Comparison of ENCODE assay signal across 10 cellular contexts in genomic region chr6:93036835-93037234, GRCh38.
DNase-seq lines count a peak whose midpoint lies in the region; ATAC-seq, FAIRE-seq and TF ChIP-seq lines count a peak whose summit lies in the region.
"Had no signal": no experiment of that assay in that cellular context is flagged by ENCODE, and none has a peak within 500 bp of the region (broad histone marks: within the 10 kb centered on the region; RNA-seq: fewer than 3 reads in every experiment).

No MANE protein-coding gene starts in this region.

- H3K36me3 ChIP-seq in SU-DHL-6 (ENCODE audit: low read length) = no peaks in the 10 kb centered on the region
- H3K36me3 ChIP-seq: spleen had no signal

- H3K9ac ChIP-seq in SU-DHL-6 (ENCODE audit: low read length) = no peak overlapping the region

- TF ChIP-seq CTCF in D721Med (IDR thresholded peaks at IDR 0.05; ENCODE audit: insufficient read depth, missing control alignments) = peak; percentile 56
- peak; percentile 10 for TF ChIP-seq CTCF in SU-DHL-6 (IDR thresholded peaks at IDR 0.05; ENCODE audit: insufficient read depth, low read length, poor library complexity, severe bottlenecking)

- FAIRE-seq in D721Med (lab: Jason Lieb, UNC) = peak; percentile 38

- no peaks in the 10 kb centered on the region for H3K9me3 ChIP-seq in SU-DHL-6 (ENCODE audit: insufficient read depth, low read length)

- no peaks in the 10 kb centered on the region for H3K27me3 ChIP-seq in SU-DHL-6 (ENCODE audit: low read length)
- H3K27me3 ChIP-seq: spleen had no signal

- no peak overlapping the region for H3K4me3 ChIP-seq in SU-DHL-6 (ENCODE audit: insufficient read depth, low read length, poor library complexity, severe bottlenecking)
- H3K4me3 ChIP-seq: spleen had no signal

- no peaks in the 10 kb centered on the region for H3K9me2 ChIP-seq in SU-DHL-6 (replicated peaks; ENCODE audit: insufficient read depth, low read length)

- H3K4me2 ChIP-seq in SU-DHL-6 (ENCODE audit: low read depth, low read length, poor library complexity, severe bottlenecking) = no peak overlapping the region

- no peak overlapping the region for H2AFZ ChIP-seq in SU-DHL-6 (ENCODE audit: low read depth, low read length, severe bottlenecking)

- no peak overlapping the region for H3K27ac ChIP-seq in SU-DHL-6 (ENCODE audit: low read depth, low read length)
- H3K27ac ChIP-seq: spleen had no signal

- no peak for DNase-seq in D721Med (ENCODE audit: insufficient read length, low spot score)
- peak; percentile 34 for DNase-seq in iris pigment epithelial cell (ENCODE audit: low read depth)
- no peak for DNase-seq in NCI-H446 treated with DMSO at 0.1 percent for 48 hours (lab: John Stamatoyannopoulos, UW)
- no peak for DNase-seq in activated CD4-positive, CD25-positive, alpha-beta regulatory T cell (lab: John Stamatoyannopoulos, UW)
- DNase-seq in stimulated activated CD4-positive, alpha-beta T cell treated with anti-CD3 and anti-CD28 coated beads, Interleukin-4, amount 100 ng/mL, for 1 hour = no peak
- no peak for DNase-seq in DMS153 (lab: John Stamatoyannopoulos, UW)
- DNase-seq: activated T-cell treated with anti-CD3 and anti-CD28 coated beads, Interleukin-2, amount 50 U/mL, for 4 hours; spleen had no signal

- no peaks in the 10 kb centered on the region for H4K20me1 ChIP-seq in SU-DHL-6 (ENCODE audit: low read depth, low read length)

- H3F3A ChIP-seq in SU-DHL-6 (ENCODE audit: insufficient read depth) = no peaks in the 10 kb centered on the region

- ATAC-seq in HG02759 (IDR thresholded peaks at IDR 0.05; ENCODE audit: unreplicated experiment) = peak; percentile 57
- ATAC-seq: activated T-cell treated with anti-CD3 and anti-CD28 coated beads, Interleukin-2, amount 50 U/mL, for 4 hours had no signal

- H3K79me2 ChIP-seq in SU-DHL-6 (ENCODE audit: insufficient read depth, low read length) = no peaks in the 10 kb centered on the region
